ENCODE assay signal across 8 cellular contexts in genomic region chr5:95818181-95819147, GRCh38. TPM values are rescaled to one million over a fixed set of nuclear protein-coding genes. Genes with fewer than 3 reads are reported as not detected.
DNase-seq lines count a peak whose midpoint lies in the region; ATAC-seq and TF ChIP-seq lines count a peak whose summit lies in the region.

No MANE protein-coding gene starts in this region.

- TF ChIP-seq POLR2A in breast epithelium (IDR thresholded peaks at IDR 0.05) (no peak), upper lobe of left lung (IDR thresholded peaks at IDR 0.05) (peak in 2 of 4 donors; percentile 31 to 48)

- no peaks in the 10 kb centered on the region for H3K27me3 Mint-ChIP-seq in activated naive CD4-positive, alpha-beta T cell treated with anti-CD3 and anti-CD28 coated beads, Interleukin-2, amount 10 ng/mL, durations not matched to agents 7 days and 5 days

- no peaks in the 10 kb centered on the region for H3K9me3 ChIP-seq in breast epithelium
- no peaks in the 10 kb centered on the region for H3K9me3 ChIP-seq in mammary epithelial cell (replicated peaks; ENCODE audit: insufficient read depth, low read length)
- no peaks in the 10 kb centered on the region for H3K9me3 ChIP-seq in liver (ENCODE audit: control insufficient read depth in 4 of 4, low read length in 3 of 4)
- H3K9me3 ChIP-seq in upper lobe of left lung: no peaks in the 10 kb centered on the region

- peak; percentile 57 to 62 for ATAC-seq in upper lobe of left lung (ENCODE audit: low FRiP score in 2 of 2)
- no peak for ATAC-seq in HG02763 (IDR thresholded peaks at IDR 0.05; ENCODE audit: unreplicated experiment)
- ATAC-seq in HG02678 (IDR thresholded peaks at IDR 0.05; ENCODE audit: unreplicated experiment): no peak

- H3K4me2 ChIP-seq in mammary epithelial cell (ENCODE audit: insufficient read depth, low read depth, low read length): no peak overlapping the region

- WGBS in mammary epithelial cell (ENCODE audit: low coverage, missing lambda C conversion rate): 88% methylated on average over 12 of the region's 14 CpGs
- 56% methylated on average over 14 of the region's 14 CpGs for WGBS in liver
- 37 to 48% methylated on average over 14 of the region's 14 CpGs for WGBS in upper lobe of left lung, 2 donors

- H3K79me2 ChIP-seq in mammary epithelial cell (ENCODE audit: insufficient read depth, low read length): no peaks in the 10 kb centered on the region

- intact Hi-C loops in breast epithelium (cut with DNase I; ENCODE audit: low total_unique reads): no loop called here
- intact Hi-C loops in mammary epithelial cell (cut with micrococcal nuclease): no loop called here

- H3K27ac Mint-ChIP-seq in activated naive CD4-positive, alpha-beta T cell treated with anti-CD3 and anti-CD28 coated beads, Interleukin-2, amount 10 ng/mL, durations not matched to agents 7 days and 5 days: peak overlapping the region; percentile 76

- in situ Hi-C loops in mammary epithelial cell (cut with MboI; ENCODE audit: low sequenced_read_pairs in 2 of 2): no loop called here

- no peak overlapping the region for H3K9ac ChIP-seq in mammary epithelial cell (ENCODE audit: insufficient read depth, low read length)
- peak overlapping the region in 1 of 2 donors; percentile 25 for H3K9ac ChIP-seq in liver (ENCODE audit: low read depth in 1 of 2, low read length in 2 of 2)

- peak overlapping the region in 1 of 2 donors; percentile 8 for H3K27ac ChIP-seq in breast epithelium
- H3K27ac ChIP-seq in mammary epithelial cell (ENCODE audit: insufficient read depth, low read depth, low read length): no peak overlapping the region
- peak overlapping the region in 1 of 2 donors; percentile 44 for H3K27ac ChIP-seq in liver (ENCODE audit: low read depth in 1 of 2, low read length in 2 of 2)
- peak overlapping the region; percentile 45 to 97 (median 82) for H3K27ac ChIP-seq in upper lobe of left lung

- H4K20me1 ChIP-seq in mammary epithelial cell (ENCODE audit: insufficient read depth, low read length): no peaks in the 10 kb centered on the region

- peaks cover 61% of the 10 kb centered on the region for H3K36me3 Mint-ChIP-seq in activated naive CD4-positive, alpha-beta T cell treated with anti-CD3 and anti-CD28 coated beads, Interleukin-2, amount 10 ng/mL, durations not matched to agents 7 days and 5 days

- CTCF ChIA-PET in mammary epithelial cell (lab: Charles Lee; ENCODE audit: low non-redundant PET): no interaction called here
- CTCF ChIA-PET in activated naive CD4-positive, alpha-beta T cell treated with anti-CD3 and anti-CD28 coated beads, Interleukin-2, amount 10 ng/mL, durations not matched to agents 7 days and 5 days (lab: Charles Lee): interaction anchor here (0.7 to 6.0 kb wide), 7 partner anchors 10 to 41 kb away, joined by 3 to 29 read pairs (median 6); no protein-coding TSS in a partner anchor

- dilution Hi-C loops in mammary epithelial cell (cut with HindIII; ENCODE audit: low sequenced_read_pairs): no loop called here

- H3K4me1 Mint-ChIP-seq in activated naive CD4-positive, alpha-beta T cell treated with anti-CD3 and anti-CD28 coated beads, Interleukin-2, amount 10 ng/mL, durations not matched to agents 7 days and 5 days: peaks cover 80% of the 10 kb centered on the region

- H3K36me3 ChIP-seq in breast epithelium (no peaks in the 10 kb centered on the region), mammary epithelial cell (ENCODE audit: insufficient read depth, low read length) (no peaks in the 10 kb centered on the region), liver (ENCODE audit: control insufficient read depth in 4 of 4, insufficient read depth in 3 of 4, low read depth in 1 of 4, low read length in 3 of 4) (peaks cover 3 to 32% (median 26%) of the 10 kb centered on the region in 4 donors), upper lobe of left lung (peaks cover 0 to 42% (median 21%) of the 10 kb centered on the region in 4 donors)

- no peaks in the 10 kb centered on the region for H3K9me3 Mint-ChIP-seq in activated naive CD4-positive, alpha-beta T cell treated with anti-CD3 and anti-CD28 coated beads, Interleukin-2, amount 10 ng/mL, durations not matched to agents 7 days and 5 days

- TF ChIP-seq CTCF in breast epithelium (IDR thresholded peaks at IDR 0.05): no peak
- no peak for TF ChIP-seq CTCF in mammary epithelial cell (conservative IDR thresholded peaks at IDR 0.05 in 1 of 2, IDR thresholded peaks at IDR 0.05 in 1 of 2; ENCODE audit: extremely low read depth in 1 of 2, insufficient read depth in 1 of 2, low read depth in 1 of 2, low read length in 2 of 2)
- no peak for TF ChIP-seq CTCF in liver (IDR thresholded peaks at IDR 0.05; ENCODE audit: low read depth, low read length, missing input control)
- no peak for TF ChIP-seq CTCF in upper lobe of left lung (IDR thresholded peaks at IDR 0.05)

- no peak overlapping the region for H2AFZ ChIP-seq in mammary epithelial cell (ENCODE audit: low read depth, low read length)

- peak overlapping the region; percentile 70 for H3K4me3 Mint-ChIP-seq in activated naive CD4-positive, alpha-beta T cell treated with anti-CD3 and anti-CD28 coated beads, Interleukin-2, amount 10 ng/mL, durations not matched to agents 7 days and 5 days

- H3K27me3 ChIP-seq in breast epithelium (no peaks in the 10 kb centered on the region), mammary epithelial cell (ENCODE audit: insufficient read depth, low read length) (no peaks in the 10 kb centered on the region), liver (ENCODE audit: control insufficient read depth in 4 of 4, insufficient read depth in 4 of 4, low read length in 3 of 4) (no peaks in the 10 kb centered on the region), upper lobe of left lung (no peaks in the 10 kb centered on the region)

- no TSS peak for BruUV-seq in mammary epithelial cell (replicated peaks; lab: Mats Ljungman, UMichigan)

- H3K4me1 ChIP-seq in breast epithelium: peaks cover 0 to 5% of the 10 kb centered on the region in 2 donors
- peaks cover 8% of the 10 kb centered on the region for H3K4me1 ChIP-seq in mammary epithelial cell (ENCODE audit: insufficient read depth, low read length)
- H3K4me1 ChIP-seq in liver (ENCODE audit: control insufficient read depth in 4 of 4, insufficient read depth in 4 of 4, low read length in 3 of 4): peaks cover 5 to 56% (median 40%) of the 10 kb centered on the region in 4 donors
- H3K4me1 ChIP-seq in upper lobe of left lung: peaks cover 48 to 63% (median 59%) of the 10 kb centered on the region in 4 donors

- TF ChIP-seq RAD21 in liver (IDR thresholded peaks at IDR 0.05): peak in 1 of 2 donors; percentile 13

- DNase-seq in breast epithelium (ENCODE audit: low spot score in 2 of 2) (no peak), mammary epithelial cell (no peak), upper lobe of left lung (peak in 1 of 2 donors; percentile 76), OCI-M2 (lab: John Stamatoyannopoulos, UW; ENCODE audit: unreplicated experiment) (no peak)
- DNase-seq in activated naive CD4-positive, alpha-beta T cell treated with anti-CD3 and anti-CD28 coated beads, Interleukin-2, amount 10 ng/mL, durations not matched to agents 7 days and 5 days: peak; percentile 34

- peak overlapping the region in 2 of 3 donors; percentile 24 to 27 for H3K4me3 ChIP-seq in breast epithelium
- H3K4me3 ChIP-seq in mammary epithelial cell (replicated peaks in 1 of 3; ENCODE audit: insufficient read depth in 1 of 3, low read depth in 2 of 3, low read length in 3 of 3): no peak overlapping the region
- peak overlapping the region; percentile 7 to 45 (median 12) for H3K4me3 ChIP-seq in liver (ENCODE audit: low read depth in 1 of 3, low read length in 3 of 3)
- peak overlapping the region in 3 of 4 donors; percentile 12 to 73 (median 19) for H3K4me3 ChIP-seq in upper lobe of left lung

- TF ChIP-seq EP300 in upper lobe of left lung (IDR thresholded peaks at IDR 0.05): no peak

TF ChIP-seq in liver, 16 proteins besides CTCF, POLR2A, EP300 and RAD21:
- TF ChIP-seq HNF4A (conservative IDR thresholded peaks at IDR 0.05): peak in 1 of 2 donors; percentile 32
- no peak for TF ChIP-seq SP1 (IDR thresholded peaks at IDR 0.05)
- peak; percentile 68 to 80 for TF ChIP-seq RXRA (IDR thresholded peaks at IDR 0.05)
- TF ChIP-seq, protein P1, sequence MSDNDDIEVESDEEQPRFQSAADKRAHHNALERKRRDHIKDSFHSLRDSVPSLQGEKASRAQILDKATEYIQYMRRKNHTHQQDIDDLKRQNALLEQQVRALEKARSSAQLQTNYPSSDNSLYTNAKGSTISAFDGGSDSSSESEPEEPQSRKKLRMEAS (IDR thresholded peaks at IDR 0.05): peak; percentile 31

RNA-seq across cellular contexts. Expression of gene GLRX, which starts 4.1 kb away (rescaled TPM):
- total RNA-seq in breast epithelium (100 to 1,000 TPM in 1 of 3 donors, 10 to 100 TPM in 2; 42.1 to 106 (median 72.8) TPM), mammary epithelial cell (1 to 10 TPM; 3.5 to 8.3 TPM), liver (10 to 100 TPM; 48.2 to 61.8 TPM), upper lobe of left lung (10 to 100 TPM; 22.0 to 99.9 (median 78.5) TPM)
- polyA plus RNA-seq in mammary epithelial cell (8.4 TPM), liver (100 to 1,000 TPM; 152 to 187 TPM)
- polyA minus RNA-seq in mammary epithelial cell: not detected

Comparison
In these comparisons a context has a peak if more than half of its experiments do, and no peak if none do; other contexts are left out.
1. H3K4me3 ChIP-seq: peak in breast epithelium (2 of 3), liver (3 of 3) and upper lobe of left lung (3 of 4); none in mammary epithelial cell (0 of 3).
2. ATAC-seq: peak in upper lobe of left lung (2 of 2); none in HG02763 (single experiment) and HG02678 (single experiment).